In the genomic region with DNA sequence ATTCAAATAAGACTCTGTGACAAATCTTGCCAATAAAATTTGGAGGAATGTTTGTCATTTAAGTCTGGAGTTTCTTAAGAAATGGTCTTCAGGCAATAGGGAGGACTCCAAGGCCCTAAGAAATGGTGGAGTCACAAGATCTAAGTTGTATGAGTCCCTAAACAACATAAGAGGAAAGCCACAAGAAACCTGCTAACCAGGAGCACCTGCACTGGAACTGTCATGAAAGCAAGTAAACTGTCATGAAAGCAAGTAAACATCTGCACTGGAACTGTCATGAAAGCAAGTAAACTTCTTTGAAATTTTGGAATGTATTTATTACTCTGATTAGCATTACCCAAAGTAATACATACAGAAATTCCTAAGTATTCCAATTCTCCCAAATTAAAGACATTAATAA, we compare ENCODE assay signal across 1 cellular context.
TF ChIP-seq lines count a peak whose summit lies in the region.

No MANE protein-coding gene starts in this region.

TF ChIP-seq in liver, 16 proteins besides CTCF, POLR2A, EP300 and RAD21 (continued from another document):
- TF ChIP-seq, protein P1, sequence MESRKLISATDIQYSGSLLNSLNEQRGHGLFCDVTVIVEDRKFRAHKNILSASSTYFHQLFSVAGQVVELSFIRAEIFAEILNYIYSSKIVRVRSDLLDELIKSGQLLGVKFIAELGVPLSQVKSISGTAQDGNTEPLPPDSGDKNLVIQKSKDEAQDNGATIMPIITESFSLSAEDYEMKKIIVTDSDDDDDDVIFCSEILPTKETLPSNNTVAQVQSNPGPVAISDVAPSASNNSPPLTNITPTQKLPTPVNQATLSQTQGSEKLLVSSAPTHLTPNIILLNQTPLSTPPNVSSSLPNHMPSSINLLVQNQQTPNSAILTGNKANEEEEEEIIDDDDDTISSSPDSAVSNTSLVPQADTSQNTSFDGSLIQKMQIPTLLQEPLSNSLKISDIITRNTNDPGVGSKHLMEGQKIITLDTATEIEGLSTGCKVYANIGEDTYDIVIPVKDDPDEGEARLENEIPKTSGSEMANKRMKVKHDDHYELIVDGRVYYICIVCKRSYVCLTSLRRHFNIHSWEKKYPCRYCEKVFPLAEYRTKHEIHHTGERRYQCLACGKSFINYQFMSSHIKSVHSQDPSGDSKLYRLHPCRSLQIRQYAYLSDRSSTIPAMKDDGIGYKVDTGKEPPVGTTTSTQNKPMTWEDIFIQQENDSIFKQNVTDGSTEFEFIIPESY (IDR thresholded peaks at IDR 0.05), result no peak
- no peak for TF ChIP-seq SP1 (IDR thresholded peaks at IDR 0.05)
- TF ChIP-seq, protein P2, sequence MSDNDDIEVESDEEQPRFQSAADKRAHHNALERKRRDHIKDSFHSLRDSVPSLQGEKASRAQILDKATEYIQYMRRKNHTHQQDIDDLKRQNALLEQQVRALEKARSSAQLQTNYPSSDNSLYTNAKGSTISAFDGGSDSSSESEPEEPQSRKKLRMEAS (IDR thresholded peaks at IDR 0.05), result no peak
- TF ChIP-seq, protein P3, sequence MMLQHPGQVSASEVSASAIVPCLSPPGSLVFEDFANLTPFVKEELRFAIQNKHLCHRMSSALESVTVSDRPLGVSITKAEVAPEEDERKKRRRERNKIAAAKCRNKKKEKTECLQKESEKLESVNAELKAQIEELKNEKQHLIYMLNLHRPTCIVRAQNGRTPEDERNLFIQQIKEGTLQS (IDR thresholded peaks at IDR 0.05), result no peak
